1 cellular context compared by ENCODE assay signal in genomic region chr10:70430489-70431445, GRCh38.
TF ChIP-seq lines count a peak whose summit lies in the region.

No MANE protein-coding gene starts in this region.

TF ChIP-seq in HCT116, 20 proteins besides CTCF, POLR2A, EP300 and RAD21 (continued from another document):
- no peak for TF ChIP-seq REST (IDR thresholded peaks at IDR 0.05; ENCODE audit: low read depth)
- no peak for TF ChIP-seq ELF1 (IDR thresholded peaks at IDR 0.05; ENCODE audit: borderline replicate concordance, low read depth)
- TF ChIP-seq EZH2 (IDR thresholded peaks at IDR 0.05) = no peak
- TF ChIP-seq, protein P1, sequence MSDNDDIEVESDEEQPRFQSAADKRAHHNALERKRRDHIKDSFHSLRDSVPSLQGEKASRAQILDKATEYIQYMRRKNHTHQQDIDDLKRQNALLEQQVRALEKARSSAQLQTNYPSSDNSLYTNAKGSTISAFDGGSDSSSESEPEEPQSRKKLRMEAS (IDR thresholded peaks at IDR 0.05) = no peak
- no peak for TF ChIP-seq FOSL1 (IDR thresholded peaks at IDR 0.05; ENCODE audit: low read depth)
